Comparison of ENCODE assay signal across 25 cellular contexts in the genomic region with DNA sequence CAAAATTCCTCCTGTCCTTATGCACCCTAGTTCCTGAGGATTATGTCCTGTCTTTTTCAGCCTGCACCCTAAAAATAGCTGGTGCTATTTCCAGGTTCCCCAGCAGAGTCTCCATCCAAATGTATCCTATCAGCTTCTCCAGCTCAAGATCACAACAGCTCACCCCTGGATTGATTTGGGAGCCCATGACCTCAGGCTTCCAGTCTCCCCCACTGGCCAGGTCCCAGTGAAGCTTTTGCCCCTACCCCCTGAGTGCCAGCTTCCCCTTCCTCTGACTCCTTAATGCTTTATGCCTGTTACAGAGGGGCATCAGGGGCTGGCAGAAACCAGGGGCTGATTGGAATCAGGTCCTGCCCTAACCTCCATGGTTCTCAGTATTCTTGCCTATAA.
"Had no signal": no experiment of that assay in that cellular context is flagged by ENCODE, and none has a peak within 500 bp of the region (broad histone marks: within the 10 kb centered on the region; RNA-seq: fewer than 3 reads in every experiment).

No MANE protein-coding gene starts in this region.

- H3K4me3 ChIP-seq: ovary, right lobe of liver, SJSA1, testis had no signal

- H3K36me3 ChIP-seq: ovary, right lobe of liver, SJSA1 had no signal

- H3K36me3 Mint-ChIP-seq: stimulated activated effector memory CD8-positive, alpha-beta T cell treated with anti-CD3 and anti-CD28 coated beads, Interleukin-12 subunit alpha, Interleukin-12 subunit beta, amount 100 ng/mL, for 72 hours had no signal

- H3K4me1 ChIP-seq: foreskin keratinocyte, right lobe of liver had no signal

- H3K9me3 ChIP-seq: ovary, right lobe of liver, SJSA1, testis had no signal

- H3K27me3 ChIP-seq: foreskin keratinocyte, ovary, right lobe of liver, SJSA1, testis had no signal

- H3K4me3 Mint-ChIP-seq: activated naive CD4-positive, alpha-beta T cell treated with anti-CD3 and anti-CD28 coated beads for 36 hours; activated naive CD8-positive, alpha-beta T cell treated with anti-CD3 and anti-CD28 coated beads, Interleukin-2, amount 10 ng/mL, durations not matched to agents 7 days and 5 days; mesothelial cell of epicardium; naive thymus-derived CD8-positive, alpha-beta T cell; stimulated activated effector memory CD8-positive, alpha-beta T cell treated with anti-CD3 and anti-CD28 coated beads, Interleukin-12 subunit alpha, Interleukin-12 subunit beta, amount 100 ng/mL, for 72 hours; stimulated activated naive CD8-positive, alpha-beta T cell treated with anti-CD3 and anti-CD28 coated beads, Interleukin-15, amount 100 ng/mL, for 72 hours had no signal

- H3K4me1 Mint-ChIP-seq: activated naive CD8-positive, alpha-beta T cell treated with anti-CD3 and anti-CD28 coated beads, Interleukin-2, amount 10 ng/mL, durations not matched to agents 7 days and 5 days; naive thymus-derived CD8-positive, alpha-beta T cell; stimulated activated effector memory CD8-positive, alpha-beta T cell treated with anti-CD3 and anti-CD28 coated beads, Interleukin-12 subunit alpha, Interleukin-12 subunit beta, amount 100 ng/mL, for 72 hours; stimulated activated naive CD8-positive, alpha-beta T cell treated with anti-CD3 and anti-CD28 coated beads, Interleukin-15, amount 100 ng/mL, for 72 hours had no signal

- H3K27ac Mint-ChIP-seq: activated naive CD4-positive, alpha-beta T cell treated with anti-CD3 and anti-CD28 coated beads for 36 hours; activated naive CD8-positive, alpha-beta T cell treated with anti-CD3 and anti-CD28 coated beads, Interleukin-2, amount 10 ng/mL, durations not matched to agents 7 days and 5 days; mesothelial cell of epicardium; naive thymus-derived CD8-positive, alpha-beta T cell; stimulated activated effector memory CD8-positive, alpha-beta T cell treated with anti-CD3 and anti-CD28 coated beads, Interleukin-12 subunit alpha, Interleukin-12 subunit beta, amount 100 ng/mL, for 72 hours; stimulated activated naive CD8-positive, alpha-beta T cell treated with anti-CD3 and anti-CD28 coated beads, Interleukin-15, amount 100 ng/mL, for 72 hours had no signal

- DNase-seq: activated CD4-positive, alpha-beta T cell treated with anti-CD3 and anti-CD28 coated beads for 1 hour; activated naive CD4-positive, alpha-beta T cell treated with anti-CD3 and anti-CD28 coated beads for 36 hours; activated naive CD8-positive, alpha-beta T cell treated with anti-CD3 and anti-CD28 coated beads, Interleukin-2, amount 10 ng/mL, durations not matched to agents 7 days and 5 days; activated T-cell treated with anti-CD3 and anti-CD28 coated beads, Interleukin-2, amount 50 U/mL, for 48 hours; amniotic stem cell; cerebellar nuclear complex; cortex of kidney; erythroblast; foreskin keratinocyte; glutamatergic neuron; hypothalamus; left colon; mammary epithelial cell; naive thymus-derived CD8-positive, alpha-beta T cell; ovary; right lobe of liver; small intestine; stimulated activated CD4-positive, alpha-beta T cell treated with anti-CD3 and anti-CD28 coated beads, Interleukin-2, amount 100 ng/mL, for 24 hours; stimulated activated naive CD8-positive, alpha-beta T cell treated with anti-CD3 and anti-CD28 coated beads, Interleukin-15, amount 100 ng/mL, for 72 hours; T-helper 9 cell; testis; trophoblast cell had no signal

- H3K27ac ChIP-seq: foreskin keratinocyte, ovary, SJSA1 had no signal

- ATAC-seq: foreskin keratinocyte; left colon; naive thymus-derived CD8-positive, alpha-beta T cell; stimulated activated effector memory CD8-positive, alpha-beta T cell treated with anti-CD3 and anti-CD28 coated beads, Interleukin-12 subunit alpha, Interleukin-12 subunit beta, amount 100 ng/mL, for 72 hours; stimulated activated naive CD8-positive, alpha-beta T cell treated with anti-CD3 and anti-CD28 coated beads, Interleukin-15, amount 100 ng/mL, for 72 hours had no signal
